In genomic region chr16:78402797-78403196, GRCh38 we compare ENCODE assay signal across 6 cellular contexts.
"Had no signal": no experiment of that assay in that cellular context is flagged by ENCODE, and none has a peak within 500 bp of the region (broad histone marks: within the 10 kb centered on the region; RNA-seq: fewer than 3 reads in every experiment).

No MANE protein-coding gene starts in this region.

- DNase-seq: IMR-90, KBM-7 had no signal

- H3K27ac ChIP-seq: HL-60 had no signal

- ATAC-seq: HepG2, K562 had no signal

- H3K4me1 Mint-ChIP-seq: IgD-negative memory B cell had no signal

- H3K4me3 ChIP-seq: K562 had no signal

- H3K36me3 Mint-ChIP-seq: IgD-negative memory B cell had no signal

- H3K4me3 Mint-ChIP-seq: IgD-negative memory B cell had no signal
